11 cellular contexts compared by ENCODE assay signal in genomic region chr5:96733771-96734498, GRCh38.
DNase-seq lines count a peak whose midpoint lies in the region; ATAC-seq, FAIRE-seq and TF ChIP-seq lines count a peak whose summit lies in the region.
"Had no signal": no experiment of that assay in that cellular context is flagged by ENCODE, and none has a peak within 500 bp of the region (broad histone marks: within the 10 kb centered on the region; RNA-seq: fewer than 3 reads in every experiment).

No MANE protein-coding gene starts in this region.

- TF ChIP-seq POLR2A in breast epithelium (IDR thresholded peaks at IDR 0.05) = no peak

- peaks cover 16 to 21% (median 18%) of the 10 kb centered on the region in 3 donors for H3K4me1 Mint-ChIP-seq in CD8-positive, alpha-beta memory T cell
- peaks cover 10% of the 10 kb centered on the region for H3K4me1 Mint-ChIP-seq in mesothelial cell of epicardium

- no peak overlapping the region for H3K4me3 Mint-ChIP-seq in CD8-positive, alpha-beta memory T cell
- H3K4me3 Mint-ChIP-seq in mesothelial cell of epicardium = no peak overlapping the region
- H3K4me3 Mint-ChIP-seq: naive thymus-derived CD8-positive, alpha-beta T cell had no signal

- POLR2A ChIA-PET in CD8-positive, alpha-beta memory T cell (lab: Charles Lee) = no interaction called here

- CTCF ChIA-PET in CD8-positive, alpha-beta memory T cell (lab: Charles Lee) = interaction anchor here (0.8 kb wide), 1 partner anchor 20 kb away, joined by 3 read pairs; no protein-coding TSS in a partner anchor

- ATAC-seq in HG03108 (IDR thresholded peaks at IDR 0.05; ENCODE audit: unreplicated experiment) = no peak
- ATAC-seq in HG03196 (IDR thresholded peaks at IDR 0.05; ENCODE audit: unreplicated experiment) = no peak
- ATAC-seq: naive thymus-derived CD8-positive, alpha-beta T cell had no signal

- peak overlapping the region; percentile 53 for H3K4me2 ChIP-seq in Karpas-422 (ENCODE audit: low read depth, low read length, poor library complexity, severe bottlenecking)

- no peaks in the 10 kb centered on the region for H3K4me1 ChIP-seq in CD8-positive, alpha-beta memory T cell (ENCODE audit: insufficient read depth, low read length)
- peaks cover 19% of the 10 kb centered on the region for H3K4me1 ChIP-seq in Karpas-422 (ENCODE audit: low read length)
- no peaks in the 10 kb centered on the region for H3K4me1 ChIP-seq in breast epithelium

- H4K20me1 ChIP-seq in Karpas-422 (ENCODE audit: insufficient read depth, low read depth, low read length) = no peaks in the 10 kb centered on the region

- H3K9me3 ChIP-seq in CD8-positive, alpha-beta memory T cell (ENCODE audit: low read length) = no peaks in the 10 kb centered on the region
- H3K9me3 ChIP-seq in Karpas-422 (ENCODE audit: low read length) (no peaks in the 10 kb centered on the region), breast epithelium (no peaks in the 10 kb centered on the region)

- peak overlapping the region in 6 of 8 donors; percentile 18 to 90 (median 50) for H3K27ac Mint-ChIP-seq in CD8-positive, alpha-beta memory T cell
- peak overlapping the region; percentile 0 for H3K27ac Mint-ChIP-seq in mesothelial cell of epicardium

- TF ChIP-seq CTCF in breast epithelium (IDR thresholded peaks at IDR 0.05) (no peak), mesothelial cell of epicardium (IDR thresholded peaks at IDR 0.05; ENCODE audit: unreplicated experiment) (no peak)

- H3K9ac ChIP-seq in Karpas-422 (ENCODE audit: low read length) = peak overlapping the region; percentile 18; the same call in 1 of the 2 replicates

- peaks cover 25% of the 10 kb centered on the region for H3K79me2 ChIP-seq in Karpas-422 (ENCODE audit: low read length)

- no peak overlapping the region for H2AFZ ChIP-seq in Karpas-422 (ENCODE audit: low read length)

- H3K4me3 ChIP-seq in CD8-positive, alpha-beta memory T cell (ENCODE audit: low read length) = no peak overlapping the region
- H3K4me3 ChIP-seq in Karpas-422 (ENCODE audit: low read length) = no peak overlapping the region
- no peak overlapping the region for H3K4me3 ChIP-seq in breast epithelium

- H3K9me2 ChIP-seq in Karpas-422 (replicated peaks; ENCODE audit: insufficient read depth, low read length) = no peaks in the 10 kb centered on the region

- no peak for DNase-seq in CD8-positive, alpha-beta memory T cell
- DNase-seq in Karpas-422 = no peak
- peak in 1 of 2 donors; percentile 76 for DNase-seq in breast epithelium (ENCODE audit: low spot score in 2 of 2)
- DNase-seq in mesothelial cell of epicardium (ENCODE audit: low spot score in 2 of 2, unreplicated experiment in 2 of 2) = no peak
- no peak for DNase-seq in GM19239 (ENCODE audit: insufficient read length, low spot score)
- DNase-seq in ecto neural progenitor cell (ENCODE audit: low spot score) = no peak
- DNase-seq: amniotic stem cell; foreskin fibroblast; naive thymus-derived CD8-positive, alpha-beta T cell had no signal

- H3K27me3 ChIP-seq in CD8-positive, alpha-beta memory T cell (ENCODE audit: insufficient read depth, low read length, poor library complexity, severe bottlenecking) = no peaks in the 10 kb centered on the region
- H3K27me3 ChIP-seq in Karpas-422 (ENCODE audit: low read length) (no peaks in the 10 kb centered on the region), breast epithelium (no peaks in the 10 kb centered on the region)

- no peak overlapping the region for H3K27ac ChIP-seq in CD8-positive, alpha-beta memory T cell (ENCODE audit: low read depth, low read length)
- peak overlapping the region; percentile 52 for H3K27ac ChIP-seq in Karpas-422 (ENCODE audit: low read length)
- H3K27ac ChIP-seq in breast epithelium = peak overlapping the region; percentile 9 to 60

- peaks cover 4 to 69% (median 16%) of the 10 kb centered on the region in 3 donors for H3K36me3 Mint-ChIP-seq in CD8-positive, alpha-beta memory T cell
- peaks cover 12% of the 10 kb centered on the region for H3K36me3 Mint-ChIP-seq in mesothelial cell of epicardium

- intact Hi-C loops in breast epithelium (cut with DNase I; ENCODE audit: low total_unique reads) = no loop called here

- H3K27me3 Mint-ChIP-seq in CD8-positive, alpha-beta memory T cell = no peaks in the 10 kb centered on the region
- no peaks in the 10 kb centered on the region for H3K27me3 Mint-ChIP-seq in mesothelial cell of epicardium (ENCODE audit: low read depth)
- H3K27me3 Mint-ChIP-seq: naive thymus-derived CD8-positive, alpha-beta T cell had no signal

- no peaks in the 10 kb centered on the region for H3K9me3 Mint-ChIP-seq in CD8-positive, alpha-beta memory T cell
- no peaks in the 10 kb centered on the region for H3K9me3 Mint-ChIP-seq in mesothelial cell of epicardium
- H3K9me3 Mint-ChIP-seq: naive thymus-derived CD8-positive, alpha-beta T cell had no signal

- no peak for FAIRE-seq in GM19239 (lab: Jason Lieb, UNC)

- peaks cover 31% of the 10 kb centered on the region for H3K36me3 ChIP-seq in CD8-positive, alpha-beta memory T cell (ENCODE audit: insufficient read depth, low read length)
- peaks cover 12% of the 10 kb centered on the region; the same call in 1 of the 2 replicates for H3K36me3 ChIP-seq in Karpas-422 (ENCODE audit: insufficient read depth, low read length)
- H3K36me3 ChIP-seq in breast epithelium = no peaks in the 10 kb centered on the region
